ENCODE assay signal across 25 cellular contexts in genomic region chr2:209900638-209901037, GRCh38.
"Had no signal": no experiment of that assay in that cellular context is flagged by ENCODE, and none has a peak within 500 bp of the region (broad histone marks: within the 10 kb centered on the region; RNA-seq: fewer than 3 reads in every experiment).

No MANE protein-coding gene starts in this region.

- DNase-seq: effector CD4-positive, alpha-beta T cell; foreskin fibroblast; heart left ventricle; hippocampal formation; left cardiac atrium; left lung; mesenchymal stem cell; naive thymus-derived CD4-positive, alpha-beta T cell; stimulated activated CD4-positive, alpha-beta T cell treated with anti-CD3 and anti-CD28 coated beads, Interleukin-12 subunit alpha, Interleukin-12 subunit beta, amount 100 ng/mL, for 4 hours; stimulated activated CD4-positive, alpha-beta T cell treated with anti-CD3 and anti-CD28 coated beads, Interleukin-1b, Interleukin-23, amount 100 ng/mL, for 48 hours; stimulated activated CD4-positive, alpha-beta T cell treated with anti-CD3 and anti-CD28 coated beads, Interleukin-4, amount 100 ng/mL, for 1 hour; stimulated activated CD8-positive, alpha-beta memory T cell treated with anti-CD3 and anti-CD28 coated beads, Interleukin-4, amount 100 ng/mL, for 48 hours; stimulated activated naive CD4-positive, alpha-beta T cell; stimulated activated naive CD8-positive, alpha-beta T cell treated with anti-CD3 and anti-CD28 coated beads, Interleukin-15, amount 100 ng/mL, for 72 hours; trophoblast cell had no signal

- H3K27me3 ChIP-seq: gastroesophageal sphincter, heart left ventricle, left lung, neural progenitor cell, right atrium auricular region, suprapubic skin had no signal

- H3K4me3 ChIP-seq: dorsolateral prefrontal cortex, gastroesophageal sphincter, heart left ventricle, left lung, neural progenitor cell, prostate gland, right atrium auricular region, smooth muscle cell, suprapubic skin had no signal

- H3K27ac ChIP-seq: dorsolateral prefrontal cortex, gastroesophageal sphincter, heart left ventricle, left lung, neural progenitor cell, prostate gland, right atrium auricular region, suprapubic skin had no signal

- H3K9ac ChIP-seq: neural progenitor cell had no signal

- FAIRE-seq: islet of Langerhans had no signal

- H3K4me1 ChIP-seq: gastroesophageal sphincter, heart left ventricle, left lung, neural progenitor cell, prostate gland, right atrium auricular region, suprapubic skin had no signal

- H2AFZ ChIP-seq: neural progenitor cell had no signal

- H3K36me3 ChIP-seq: gastroesophageal sphincter, heart left ventricle, left lung, neural progenitor cell, prostate gland, right atrium auricular region, suprapubic skin had no signal

- H3K9me3 ChIP-seq: left lung, prostate gland, right atrium auricular region, suprapubic skin had no signal

- ATAC-seq: esophagus mucosa; gastroesophageal sphincter; heart left ventricle; left cardiac atrium; left lung; naive thymus-derived CD4-positive, alpha-beta T cell; sciatic nerve; stimulated activated naive CD8-positive, alpha-beta T cell treated with anti-CD3 and anti-CD28 coated beads, Interleukin-15, amount 100 ng/mL, for 72 hours had no signal

- H3K4me2 ChIP-seq: neural progenitor cell, smooth muscle cell had no signal
